Comparison of ENCODE assay signal across 20 cellular contexts in the genomic region with DNA sequence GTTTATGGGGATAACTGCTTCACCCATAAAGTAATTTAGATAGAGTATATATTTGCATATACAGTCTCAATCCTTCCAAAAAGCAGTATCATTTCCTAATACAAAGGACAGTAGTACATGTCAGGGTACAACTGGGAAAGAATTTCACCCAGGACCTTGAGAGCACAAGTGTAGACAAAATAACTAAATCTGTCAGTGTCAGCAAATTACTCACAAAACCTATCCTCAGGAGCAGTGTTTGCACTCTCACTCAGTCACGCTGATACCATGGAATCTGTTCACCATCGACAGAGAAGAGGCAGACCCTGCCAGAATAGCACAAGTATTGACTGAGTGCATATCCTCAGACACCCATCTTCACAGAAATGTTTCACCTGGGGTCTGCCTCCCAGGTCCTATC.
"Had no signal": no experiment of that assay in that cellular context is flagged by ENCODE, and none has a peak within 500 bp of the region (broad histone marks: within the 10 kb centered on the region; RNA-seq: fewer than 3 reads in every experiment).

No MANE protein-coding gene starts in this region.

- H3K79me2 ChIP-seq: hepatocyte had no signal

- DNase-seq: islet precursor cell; left ventricle myocardium inferior; mesendoderm; naive B cell; natural killer cell; nephron progenitor cell; ovary; stimulated activated CD4-positive, alpha-beta T cell treated with anti-CD3 and anti-CD28 coated beads, Interleukin-4, amount 100 ng/mL, for 24 hours; stimulated activated naive CD4-positive, alpha-beta T cell; stimulated activated naive CD8-positive, alpha-beta T cell treated with anti-CD3 and anti-CD28 coated beads, Interleukin-15, amount 100 ng/mL, for 72 hours; substantia nigra; uterus had no signal

- H3K36me3 ChIP-seq: left ventricle myocardium inferior, neural progenitor cell, ovary, right atrium auricular region, tibial nerve, uterus had no signal

- ATAC-seq: natural killer cell; sciatic nerve; stimulated activated effector memory CD8-positive, alpha-beta T cell treated with anti-CD3 and anti-CD28 coated beads, Interleukin-12 subunit alpha, Interleukin-12 subunit beta, amount 100 ng/mL, for 72 hours; stimulated activated naive CD8-positive, alpha-beta T cell treated with anti-CD3 and anti-CD28 coated beads, Interleukin-15, amount 100 ng/mL, for 72 hours had no signal

- H3K27ac ChIP-seq: hepatocyte, left ventricle myocardium inferior, neural progenitor cell, ovary, right atrium auricular region, skin epidermis, tibial nerve, uterus had no signal

- H3K9ac ChIP-seq: neural progenitor cell had no signal

- H3K27me3 ChIP-seq: hepatocyte, neural progenitor cell, ovary, right atrium auricular region, tibial nerve, uterus had no signal

- H2AFZ ChIP-seq: hepatocyte, neural progenitor cell had no signal

- H3K4me3 ChIP-seq: hepatocyte, left ventricle myocardium inferior, lung, neural progenitor cell, ovary, right atrium auricular region, skin epidermis, tibial nerve, uterus had no signal

- H3K9me3 ChIP-seq: left ventricle myocardium inferior, ovary, right atrium auricular region, tibial nerve, uterus had no signal

- H3K4me2 ChIP-seq: hepatocyte, neural progenitor cell had no signal

- H3K4me1 ChIP-seq: left ventricle myocardium inferior, neural progenitor cell, right atrium auricular region, tibial nerve, uterus had no signal
